ENCODE assay signal across 17 cellular contexts in the genomic region with DNA sequence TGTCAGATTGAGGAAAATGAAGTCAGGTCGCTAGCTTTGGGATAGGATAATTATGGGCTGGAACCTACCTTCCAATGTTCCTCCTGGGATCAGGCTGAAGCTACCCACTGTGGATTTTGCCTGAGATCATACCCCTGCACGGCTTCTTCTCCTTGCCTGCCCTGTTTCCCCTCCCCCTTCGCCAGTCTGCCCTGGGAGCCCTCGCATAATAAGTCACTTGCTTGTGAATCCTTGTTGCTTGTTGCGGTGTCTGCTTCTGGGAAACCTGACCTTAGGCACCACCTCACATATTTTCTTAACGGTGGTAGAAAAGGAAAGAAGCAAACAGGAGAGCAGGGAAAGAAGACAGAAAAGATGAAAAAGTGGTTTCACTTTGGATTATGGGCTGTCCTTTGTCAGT. TPM values are rescaled to one million over a fixed set of nuclear protein-coding genes. Genes with fewer than 3 reads are reported as not detected.
DNase-seq lines count a peak whose midpoint lies in the region; ATAC-seq and TF ChIP-seq lines count a peak whose summit lies in the region.
"Had no signal": no experiment of that assay in that cellular context is flagged by ENCODE, and none has a peak within 500 bp of the region (broad histone marks: within the 10 kb centered on the region; RNA-seq: fewer than 3 reads in every experiment).

No MANE protein-coding gene starts in this region.

- peak overlapping the region; percentile 51 for H2AFZ ChIP-seq in parathyroid adenoma

- H3K4me1 ChIP-seq in RWPE2 (ENCODE audit: insufficient read depth, poor library complexity, severe bottlenecking): peaks cover 7% of the 10 kb centered on the region
- H3K4me1 ChIP-seq in iPS-20b (ENCODE audit: insufficient read depth, low read length): peaks cover 3% of the 10 kb centered on the region; the same call in 1 of the 2 replicates
- no peaks in the 10 kb centered on the region for H3K4me1 ChIP-seq in parathyroid adenoma
- H3K4me1 ChIP-seq: body of pancreas had no signal

- no peak overlapping the region for H3K4me2 ChIP-seq in parathyroid adenoma (ENCODE audit: low read length)
- H3K4me2 ChIP-seq: KMS-11 had no signal

- no peak overlapping the region for H3K4me3 ChIP-seq in RWPE2 (ENCODE audit: severe bottlenecking)
- H3K4me3 ChIP-seq in iPS-20b (ENCODE audit: low read length): 0 out of 2 replicates have a peak overlapping the region, but pooled peaks have one; percentile 3
- H3K4me3 ChIP-seq in parathyroid adenoma (ENCODE audit: low read depth, low read length): no peak overlapping the region
- H3K4me3 ChIP-seq: body of pancreas had no signal

- H3K27ac Mint-ChIP-seq in activated T-cell treated with anti-CD3 and anti-CD28 coated beads, Interleukin-2, amount 50 U/mL, for 72 hours: no peak overlapping the region
- H3K27ac Mint-ChIP-seq: naive thymus-derived CD4-positive, alpha-beta T cell; stimulated activated naive B cell treated with anti-CD40 and anti-IgM and Interleukin-4, amounts not matched to agents 10 μg/mL and 1 μg/mL and 100 μg/mL, for 72 hours; T-helper 2 cell treated with Interferon-gamma antibody and Interleukin-4, amounts not matched to agents 5 μg/mL and 100 μg/mL, for 36 hours had no signal

- H3K9me3 ChIP-seq in RWPE2 (ENCODE audit: severe bottlenecking): no peaks in the 10 kb centered on the region
- no peaks in the 10 kb centered on the region for H3K9me3 ChIP-seq in iPS-20b (ENCODE audit: insufficient read depth, low read depth, low read length)
- H3K9me3 ChIP-seq in parathyroid adenoma (ENCODE audit: control insufficient read depth, low read length): no peaks in the 10 kb centered on the region
- H3K9me3 ChIP-seq: body of pancreas had no signal

- DNase-seq in Caki2 (ENCODE audit: low read depth) (peak; percentile 24), RWPE2 (ENCODE audit: low spot score) (no peak), NCI-H1092 (lab: John Stamatoyannopoulos, UW) (no peak), NCI-H2107 (lab: John Stamatoyannopoulos, UW) (no peak)
- no peak for DNase-seq in activated T-cell treated with anti-CD3 and anti-CD28 coated beads, Interleukin-2, amount 50 U/mL, for 72 hours
- DNase-seq: activated CD8-positive, alpha-beta memory T cell treated with anti-CD3 and anti-CD28 coated beads, Interleukin-2, amount 50 U/mL, for 4 hours; body of pancreas; hypothalamus; naive thymus-derived CD4-positive, alpha-beta T cell; NCI-H1436 treated with DMSO at 0.1 percent for 48 hours; NCI-H2227 treated with DMSO at 0.1 percent for 48 hours; stimulated activated naive B cell treated with anti-CD40 and anti-IgM and Interleukin-4, amounts not matched to agents 10 μg/mL and 1 μg/mL and 100 μg/mL, for 72 hours had no signal

- H3K27me3 ChIP-seq in RWPE2 (ENCODE audit: insufficient read depth, poor library complexity, severe bottlenecking) (no peaks in the 10 kb centered on the region), iPS-20b (ENCODE audit: insufficient read depth, low read length) (no peaks in the 10 kb centered on the region), parathyroid adenoma (ENCODE audit: control insufficient read depth, insufficient read depth, low read length) (no peaks in the 10 kb centered on the region)
- H3K27me3 ChIP-seq: body of pancreas had no signal

- no peaks in the 10 kb centered on the region for H3K36me3 ChIP-seq in RWPE2 (ENCODE audit: low read depth)
- no peaks in the 10 kb centered on the region for H3K36me3 ChIP-seq in iPS-20b (ENCODE audit: insufficient read depth, low read depth, low read length)
- no peaks in the 10 kb centered on the region for H3K36me3 ChIP-seq in parathyroid adenoma (ENCODE audit: control insufficient read depth, insufficient read depth, low read length)

- H3K27me3 Mint-ChIP-seq in activated T-cell treated with anti-CD3 and anti-CD28 coated beads, Interleukin-2, amount 50 U/mL, for 72 hours (ENCODE audit: low read depth): peaks cover 28% of the 10 kb centered on the region

- ATAC-seq in RWPE2 (ENCODE audit: low read depth) (no peak), GM21825 (IDR thresholded peaks at IDR 0.05; ENCODE audit: unreplicated experiment) (no peak)
- ATAC-seq in activated T-cell treated with anti-CD3 and anti-CD28 coated beads, Interleukin-2, amount 50 U/mL, for 72 hours (replicated peaks in 1 of 2): no peak
- ATAC-seq: body of pancreas; naive thymus-derived CD4-positive, alpha-beta T cell; stimulated activated naive B cell treated with anti-CD40 and anti-IgM and Interleukin-4, amounts not matched to agents 10 μg/mL and 1 μg/mL and 100 μg/mL, for 72 hours had no signal

- H3K4me3 Mint-ChIP-seq in activated T-cell treated with anti-CD3 and anti-CD28 coated beads, Interleukin-2, amount 50 U/mL, for 72 hours: peak overlapping the region in 1 of 2 donors; percentile 10
- H3K4me3 Mint-ChIP-seq: stimulated activated naive B cell treated with anti-CD40 and anti-IgM and Interleukin-4, amounts not matched to agents 10 μg/mL and 1 μg/mL and 100 μg/mL, for 72 hours; T-helper 2 cell treated with Interferon-gamma antibody and Interleukin-4, amounts not matched to agents 5 μg/mL and 100 μg/mL, for 36 hours had no signal

- H3K27ac ChIP-seq in RWPE2 (ENCODE audit: poor library complexity, severe bottlenecking) (peak overlapping the region; percentile 20), iPS-20b (ENCODE audit: low read length) (no peak overlapping the region), parathyroid adenoma (no peak overlapping the region)
- H3K27ac ChIP-seq: body of pancreas, KMS-11 had no signal

- peaks cover 2 to 6% of the 10 kb centered on the region in 2 donors for H3K9me3 Mint-ChIP-seq in activated T-cell treated with anti-CD3 and anti-CD28 coated beads, Interleukin-2, amount 50 U/mL, for 72 hours
- H3K9me3 Mint-ChIP-seq: T-helper 2 cell treated with Interferon-gamma antibody and Interleukin-4, amounts not matched to agents 5 μg/mL and 100 μg/mL, for 36 hours had no signal

- in situ Hi-C loops in Caki2 (cut with HindIII; ENCODE audit: low pct_unique_long_range_greater_than_20kb, low sequenced_read_pairs): no loop called here

- TF ChIP-seq CTCF in RWPE2 (IDR thresholded peaks at IDR 0.05; ENCODE audit: poor library complexity, severe bottlenecking) (no peak), parathyroid adenoma (IDR thresholded peaks at IDR 0.05) (no peak)

- peaks cover 3 to 13% of the 10 kb centered on the region in 2 donors for H3K36me3 Mint-ChIP-seq in activated T-cell treated with anti-CD3 and anti-CD28 coated beads, Interleukin-2, amount 50 U/mL, for 72 hours (ENCODE audit: insufficient read depth in 2 of 2)
- H3K36me3 Mint-ChIP-seq: stimulated activated naive B cell treated with anti-CD40 and anti-IgM and Interleukin-4, amounts not matched to agents 10 μg/mL and 1 μg/mL and 100 μg/mL, for 72 hours had no signal

- H3K9ac ChIP-seq in iPS-20b (ENCODE audit: low read depth, low read length) (no peak overlapping the region), parathyroid adenoma (no peak overlapping the region)
- H3K9ac ChIP-seq: KMS-11 had no signal

- no peaks in the 10 kb centered on the region for H3K79me2 ChIP-seq in parathyroid adenoma

- no peaks in the 10 kb centered on the region for H3K4me1 Mint-ChIP-seq in activated T-cell treated with anti-CD3 and anti-CD28 coated beads, Interleukin-2, amount 50 U/mL, for 72 hours (ENCODE audit: low read depth)

RNA-seq across cellular contexts. Expression of a gene that starts 13.3 kb away (rescaled TPM):
- 8.7 and 13.6 TPM in 2 replicates for total RNA-seq in Caki2 (2014; rRNA removed; shearing (Covaris generic); ENCODE audit: low replicate concordance)
- total RNA-seq in activated T-cell treated with anti-CD3 and anti-CD28 coated beads, Interleukin-2, amount 50 U/mL, for 72 hours: not detected
